ENCODE assay signal across 25 cellular contexts in genomic region chr3:129345281-129345680, GRCh38.
"Had no signal": no experiment of that assay in that cellular context is flagged by ENCODE, and none has a peak within 500 bp of the region (broad histone marks: within the 10 kb centered on the region; RNA-seq: fewer than 3 reads in every experiment).

No MANE protein-coding gene starts in this region.

- DNase-seq: activated CD4-positive, alpha-beta memory T cell treated with anti-CD3 and anti-CD28 coated beads for 36 hours; activated CD4-positive, alpha-beta T cell treated with anti-CD3 and anti-CD28 coated beads, Interleukin-2, amount 10 ng/mL, durations not matched to agents 24 days and 14 days; activated CD8-positive, alpha-beta memory T cell treated with anti-CD3 and anti-CD28 coated beads, Interleukin-2, amount 50 U/mL, for 4 hours; activated gamma-delta T cell treated with Interleukin-2 at 50 U/mL for 16 hours; activated naive CD4-positive, alpha-beta T cell treated with anti-CD3 and anti-CD28 coated beads for 36 hours; activated T-cell treated with anti-CD3 and anti-CD28 coated beads for 4 hours; activated T-cell treated with anti-CD3 and anti-CD28 coated beads, Interleukin-2, amount 50 U/mL, for 4 hours; KG1; MM.1S; MV-4-11; NCI-H1092; NCI-H1436 treated with DMSO at 0.1 percent for 48 hours; NCI-H1694 treated with DMSO at 0.1 percent for 48 hours; NCI-H2029; NCI-H345; NCI-H510A; NCI-H748 treated with DMSO at 0.1 percent for 48 hours; NK-92 treated with Interleukin-12 subunit alpha and Interleukin-12 subunit beta, amount 100 ng/mL, for 24 hours; PC-3; SHP77; SJCRH30 had no signal

- H3K9me3 ChIP-seq: SJCRH30 had no signal

- H3K27ac ChIP-seq: SJCRH30, SK-N-MC had no signal

- H3K27ac Mint-ChIP-seq: activated CD4-positive, alpha-beta memory T cell treated with anti-CD3 and anti-CD28 coated beads for 36 hours; activated CD4-positive, alpha-beta T cell treated with anti-CD3 and anti-CD28 coated beads, Interleukin-2, amount 10 ng/mL, durations not matched to agents 24 days and 14 days; activated naive CD4-positive, alpha-beta T cell treated with anti-CD3 and anti-CD28 coated beads for 36 hours; activated T-helper 1 cell treated with anti-CD3 and anti-CD28 coated beads, Interleukin-12 subunit alpha, Interleukin-12 subunit beta, Interleukin-2, Interleukin-4 antibody, amounts not matched to agents 30 ng/mL and 10 ng/mL and 1 ng/mL, durations not matched to agents 14 hours and 24 hours and 36 hours; brain; T-helper 2 cell treated with Interferon-gamma antibody and Interleukin-4, amounts not matched to agents 5 μg/mL and 100 μg/mL, for 36 hours had no signal

- H3K4me3 ChIP-seq: SJCRH30, SK-N-MC had no signal

- H3K9me3 Mint-ChIP-seq: activated CD4-positive, alpha-beta memory T cell treated with anti-CD3 and anti-CD28 coated beads for 36 hours; activated CD4-positive, alpha-beta T cell treated with anti-CD3 and anti-CD28 coated beads, Interleukin-2, amount 10 ng/mL, durations not matched to agents 24 days and 14 days; activated naive CD4-positive, alpha-beta T cell treated with anti-CD3 and anti-CD28 coated beads for 36 hours; activated T-cell treated with anti-CD3 and anti-CD28 coated beads, Interleukin-2, amount 50 U/mL, for 4 hours; activated T-helper 1 cell treated with anti-CD3 and anti-CD28 coated beads, Interleukin-12 subunit alpha, Interleukin-12 subunit beta, Interleukin-2, Interleukin-4 antibody, amounts not matched to agents 30 ng/mL and 10 ng/mL and 1 ng/mL, durations not matched to agents 14 hours and 24 hours and 36 hours; T-helper 2 cell treated with Interferon-gamma antibody and Interleukin-4, amounts not matched to agents 5 μg/mL and 100 μg/mL, for 36 hours had no signal

- H3K4me3 Mint-ChIP-seq: activated CD4-positive, alpha-beta memory T cell treated with anti-CD3 and anti-CD28 coated beads for 36 hours; activated CD4-positive, alpha-beta T cell treated with anti-CD3 and anti-CD28 coated beads, Interleukin-2, amount 10 ng/mL, durations not matched to agents 24 days and 14 days; activated naive CD4-positive, alpha-beta T cell treated with anti-CD3 and anti-CD28 coated beads for 36 hours; activated T-cell treated with anti-CD3 and anti-CD28 coated beads, Interleukin-2, amount 50 U/mL, for 4 hours; activated T-helper 1 cell treated with anti-CD3 and anti-CD28 coated beads, Interleukin-12 subunit alpha, Interleukin-12 subunit beta, Interleukin-2, Interleukin-4 antibody, amounts not matched to agents 30 ng/mL and 10 ng/mL and 1 ng/mL, durations not matched to agents 14 hours and 24 hours and 36 hours; brain; T-helper 2 cell treated with Interferon-gamma antibody and Interleukin-4, amounts not matched to agents 5 μg/mL and 100 μg/mL, for 36 hours had no signal

- H3K36me3 ChIP-seq: SJCRH30 had no signal

- H3K36me3 Mint-ChIP-seq: activated CD4-positive, alpha-beta memory T cell treated with anti-CD3 and anti-CD28 coated beads for 36 hours; brain had no signal

- H3K4me1 ChIP-seq: SJCRH30 had no signal
